ENCODE assay signal across 25 cellular contexts in genomic region chr13:20968745-20969144, GRCh38.
DNase-seq lines count a peak whose midpoint lies in the region; ATAC-seq and TF ChIP-seq lines count a peak whose summit lies in the region.
"Had no signal": no experiment of that assay in that cellular context is flagged by ENCODE, and none has a peak within 500 bp of the region (broad histone marks: within the 10 kb centered on the region; RNA-seq: fewer than 3 reads in every experiment).

No MANE protein-coding gene starts in this region.

- no peaks in the 10 kb centered on the region for H3K36me3 ChIP-seq in prostate gland

- no peaks in the 10 kb centered on the region for H3K36me3 Mint-ChIP-seq in activated CD8-positive, alpha-beta T cell treated with anti-CD3 and anti-CD28 coated beads for 36 hours (ENCODE audit: low read depth)
- H3K36me3 Mint-ChIP-seq in activated CD8-positive, alpha-beta T cell treated with anti-CD3 and anti-CD28 coated beads, Interleukin-2, amount 10 ng/mL, durations not matched to agents 7 days and 5 days (ENCODE audit: low read depth), result no peaks in the 10 kb centered on the region
- peaks cover 9% of the 10 kb centered on the region for H3K36me3 Mint-ChIP-seq in WTC11
- H3K36me3 Mint-ChIP-seq: naive B cell had no signal

- no peaks in the 10 kb centered on the region for H3K9me3 ChIP-seq in prostate gland
- H3K9me3 ChIP-seq: esophagus muscularis mucosa, left lung, testis, vagina had no signal

- peaks cover 6% of the 10 kb centered on the region for H3K27me3 Mint-ChIP-seq in activated CD8-positive, alpha-beta T cell treated with anti-CD3 and anti-CD28 coated beads for 36 hours
- H3K27me3 Mint-ChIP-seq in activated CD8-positive, alpha-beta T cell treated with anti-CD3 and anti-CD28 coated beads, Interleukin-2, amount 10 ng/mL, durations not matched to agents 7 days and 5 days (ENCODE audit: low read depth), result peaks cover 4% of the 10 kb centered on the region
- H3K27me3 Mint-ChIP-seq in WTC11 (ENCODE audit: low read depth), result no peaks in the 10 kb centered on the region
- H3K27me3 Mint-ChIP-seq: naive B cell had no signal

- CTCF ChIA-PET in activated CD8-positive, alpha-beta T cell treated with anti-CD3 and anti-CD28 coated beads for 36 hours (lab: Charles Lee), result no interaction called here
- CTCF ChIA-PET in activated CD8-positive, alpha-beta T cell treated with anti-CD3 and anti-CD28 coated beads, Interleukin-2, amount 10 ng/mL, durations not matched to agents 7 days and 5 days (lab: Charles Lee), result interaction anchor here (1.1 to 1.3 kb wide), 2 partner anchors 25 to 476 kb away, joined by 3 read pairs; no protein-coding TSS in a partner anchor
- CTCF ChIA-PET in WTC11 (lab: Charles Lee), result interaction anchor here (0.6 kb wide), 1 partner anchor 222 kb away, joined by 3 read pairs; no protein-coding TSS in a partner anchor

- POLR2A ChIA-PET in activated CD8-positive, alpha-beta T cell treated with anti-CD3 and anti-CD28 coated beads for 36 hours (lab: Charles Lee), result interaction anchor here (0.6 kb wide), 1 partner anchor 13 kb away, joined by 3 read pairs; no protein-coding TSS in a partner anchor
- POLR2A ChIA-PET in activated CD8-positive, alpha-beta T cell treated with anti-CD3 and anti-CD28 coated beads, Interleukin-2, amount 10 ng/mL, durations not matched to agents 7 days and 5 days (lab: Charles Lee), result no interaction called here
- POLR2A ChIA-PET in WTC11 (lab: Charles Lee), result no interaction called here

- H3K9me3 Mint-ChIP-seq in activated CD8-positive, alpha-beta T cell treated with anti-CD3 and anti-CD28 coated beads for 36 hours, result no peaks in the 10 kb centered on the region
- H3K9me3 Mint-ChIP-seq in activated CD8-positive, alpha-beta T cell treated with anti-CD3 and anti-CD28 coated beads, Interleukin-2, amount 10 ng/mL, durations not matched to agents 7 days and 5 days (ENCODE audit: insufficient read depth), result no peaks in the 10 kb centered on the region
- H3K9me3 Mint-ChIP-seq in WTC11, result peaks cover 31% of the 10 kb centered on the region

- no peak overlapping the region for H3K27ac ChIP-seq in prostate gland
- H3K27ac ChIP-seq: coronary artery, esophagus muscularis mucosa, left lung, testis, vagina had no signal

- DNase-seq in activated CD8-positive, alpha-beta T cell treated with anti-CD3 and anti-CD28 coated beads for 36 hours, result no peak
- DNase-seq in activated CD8-positive, alpha-beta T cell treated with anti-CD3 and anti-CD28 coated beads, Interleukin-2, amount 10 ng/mL, durations not matched to agents 7 days and 5 days, result no peak
- peak; percentile 58 for DNase-seq in GM12865 (ENCODE audit: low read depth)
- no peak for DNase-seq in WTC11 (ENCODE audit: low spot score)
- peak; percentile 42 for DNase-seq in kidney tubule cell (ENCODE audit: low spot score)
- DNase-seq in prostate gland (ENCODE audit: low spot score), result no peak
- no peak for DNase-seq in GOT3 (lab: John Stamatoyannopoulos, UW)
- DNase-seq: activated CD4-positive, alpha-beta T cell treated with anti-CD3 and anti-CD28 coated beads for 48 hours; activated gamma-delta T cell; amygdala; COR-L47; left lung; naive B cell; NCI-H187 treated with DMSO at 0.1 percent for 48 hours; NCI-H526; occipital lobe; retina; RPMI8226; stimulated activated CD4-positive, alpha-beta T cell treated with anti-CD3 and anti-CD28 coated beads, Interleukin-2, amount 100 ng/mL, for 24 hours; testis had no signal

- TF ChIP-seq POLR2A in prostate gland (IDR thresholded peaks at IDR 0.05), result no peak

- H3K4me3 ChIP-seq in GM12865 (ENCODE audit: low read depth, low read length) (no peak overlapping the region), prostate gland (no peak overlapping the region)
- H3K4me3 ChIP-seq: coronary artery, esophagus muscularis mucosa, left lung, smooth muscle cell, testis, vagina had no signal

- no peak overlapping the region for H3K4me3 Mint-ChIP-seq in activated CD8-positive, alpha-beta T cell treated with anti-CD3 and anti-CD28 coated beads for 36 hours
- H3K4me3 Mint-ChIP-seq in activated CD8-positive, alpha-beta T cell treated with anti-CD3 and anti-CD28 coated beads, Interleukin-2, amount 10 ng/mL, durations not matched to agents 7 days and 5 days, result no peak overlapping the region
- no peak overlapping the region for H3K4me3 Mint-ChIP-seq in WTC11
- H3K4me3 Mint-ChIP-seq: naive B cell had no signal

- H3K4me1 Mint-ChIP-seq in activated CD8-positive, alpha-beta T cell treated with anti-CD3 and anti-CD28 coated beads for 36 hours (ENCODE audit: low read depth), result peaks cover 10% of the 10 kb centered on the region
- peaks cover 7% of the 10 kb centered on the region for H3K4me1 Mint-ChIP-seq in activated CD8-positive, alpha-beta T cell treated with anti-CD3 and anti-CD28 coated beads, Interleukin-2, amount 10 ng/mL, durations not matched to agents 7 days and 5 days (ENCODE audit: low read depth)
- H3K4me1 Mint-ChIP-seq in WTC11, result peaks cover 3% of the 10 kb centered on the region
- H3K4me1 Mint-ChIP-seq: naive B cell had no signal

- no peaks in the 10 kb centered on the region for H3K4me1 ChIP-seq in prostate gland (replicated peaks)
- H3K4me1 ChIP-seq: esophagus muscularis mucosa, left lung, testis, vagina had no signal

- intact Hi-C loops in activated CD8-positive, alpha-beta T cell treated with anti-CD3 and anti-CD28 coated beads for 36 hours (cut with micrococcal nuclease), result no loop called here
- intact Hi-C loops in prostate gland (cut with DNase I), result no loop called here

- ATAC-seq in activated CD8-positive, alpha-beta T cell treated with anti-CD3 and anti-CD28 coated beads for 36 hours, result peak; percentile 30
- no peak for ATAC-seq in activated CD8-positive, alpha-beta T cell treated with anti-CD3 and anti-CD28 coated beads, Interleukin-2, amount 10 ng/mL, durations not matched to agents 7 days and 5 days
- ATAC-seq in WTC11 (no peak), HG02759 (IDR thresholded peaks at IDR 0.05; ENCODE audit: unreplicated experiment) (no peak)
- ATAC-seq: left lung had no signal

- 70% methylated on average over 2 of the region's 2 CpGs for WGBS in prostate gland

- TF ChIP-seq CTCF in activated CD8-positive, alpha-beta T cell treated with anti-CD3 and anti-CD28 coated beads for 36 hours (IDR thresholded peaks at IDR 0.05), result no peak
- TF ChIP-seq CTCF in GM12865 (IDR thresholded peaks at IDR 0.05; ENCODE audit: insufficient read depth, low read depth, low read length, missing control alignments) (no peak), WTC11 (IDR thresholded peaks at IDR 0.05) (no peak), prostate gland (IDR thresholded peaks at IDR 0.05) (no peak)

- H3K27ac Mint-ChIP-seq in activated CD8-positive, alpha-beta T cell treated with anti-CD3 and anti-CD28 coated beads for 36 hours, result no peak overlapping the region
- H3K27ac Mint-ChIP-seq in activated CD8-positive, alpha-beta T cell treated with anti-CD3 and anti-CD28 coated beads, Interleukin-2, amount 10 ng/mL, durations not matched to agents 7 days and 5 days, result no peak overlapping the region
- H3K27ac Mint-ChIP-seq in WTC11, result peak overlapping the region; percentile 10; the same call in 1 of the 2 replicates

- no peaks in the 10 kb centered on the region for H3K27me3 ChIP-seq in prostate gland (replicated peaks; ENCODE audit: insufficient read depth)
- H3K27me3 ChIP-seq: esophagus muscularis mucosa, left lung, testis, vagina had no signal

TF ChIP-seq in WTC11, 78 proteins besides CTCF, POLR2A, EP300 and RAD21:
- TF ChIP-seq OVOL2 (CRISPR knock-in tag; IDR thresholded peaks at IDR 0.05; ENCODE audit: borderline replicate concordance) (no peak), ZNF317 (CRISPR knock-in tag; IDR thresholded peaks at IDR 0.05; ENCODE audit: borderline replicate concordance, low read depth) (peak; percentile 75; the same call in 1 of the 2 replicates), NR1H2 (CRISPR knock-in tag; IDR thresholded peaks at IDR 0.05) (no peak)

Comparison
In these comparisons a context has a peak if more than half of its experiments do, and no peak if none do; other contexts are left out.
1. DNase-seq: peak in GM12865 (single experiment) and kidney tubule cell (single experiment); none in activated CD8-positive, alpha-beta T cell treated with anti-CD3 and anti-CD28 coated beads for 36 hours (single experiment), activated CD8-positive, alpha-beta T cell treated with anti-CD3 and anti-CD28 coated beads, Interleukin-2, amount 10 ng/mL, durations not matched to agents 7 days and 5 days (single experiment), WTC11 (single experiment), prostate gland (single experiment) and GOT3 (single experiment).